8 cellular contexts compared by ENCODE assay signal in genomic region chr4:150078996-150079581, GRCh38. TPM values are rescaled to one million over a fixed set of nuclear protein-coding genes. Genes with fewer than 3 reads are reported as not detected.
DNase-seq lines count a peak whose midpoint lies in the region; ATAC-seq and TF ChIP-seq lines count a peak whose summit lies in the region.

No MANE protein-coding gene starts in this region.

- H3K27ac ChIP-seq in colonic mucosa, result peak overlapping the region; percentile 65
- peak overlapping the region; percentile 76 to 77 for H3K27ac ChIP-seq in left lung
- H3K27ac ChIP-seq in suprapubic skin, result peak overlapping the region; percentile 76

- no peaks in the 10 kb centered on the region for H3K36me3 ChIP-seq in colonic mucosa
- H3K36me3 ChIP-seq in left lung, result no peaks in the 10 kb centered on the region
- no peaks in the 10 kb centered on the region for H3K36me3 ChIP-seq in suprapubic skin

- TF ChIP-seq POLR2A in suprapubic skin (IDR thresholded peaks at IDR 0.05), result no peak

- H3K9me3 ChIP-seq in colonic mucosa, result no peaks in the 10 kb centered on the region
- no peaks in the 10 kb centered on the region for H3K9me3 ChIP-seq in left lung
- H3K9me3 ChIP-seq in suprapubic skin, result no peaks in the 10 kb centered on the region

- WGBS in suprapubic skin, result 0% methylated on average over 12 of the region's 54 CpGs

- no peak for TF ChIP-seq EP300 in suprapubic skin (IDR thresholded peaks at IDR 0.05)

- H3K27me3 ChIP-seq in colonic mucosa, result no peaks in the 10 kb centered on the region
- peaks cover 0 to 41% of the 10 kb centered on the region in 2 donors for H3K27me3 ChIP-seq in left lung
- no peaks in the 10 kb centered on the region for H3K27me3 ChIP-seq in suprapubic skin

- H3K4me1 ChIP-seq in colonic mucosa (no peaks in the 10 kb centered on the region), left lung (peaks cover 4 to 9% of the 10 kb centered on the region in 2 donors), suprapubic skin (peaks cover 8% of the 10 kb centered on the region)

- peak overlapping the region; percentile 56 to 61 for H3K9ac ChIP-seq in colonic mucosa (ENCODE audit: low read depth in 2 of 2, low read length in 2 of 2)

- TF ChIP-seq CTCF in colonic mucosa (IDR thresholded peaks at IDR 0.05) (no peak), left lung (IDR thresholded peaks at IDR 0.05) (no peak), suprapubic skin (IDR thresholded peaks at IDR 0.05) (no peak)

- DNase-seq in activated CD8-positive, alpha-beta memory T cell treated with anti-CD3 and anti-CD28 coated beads for 24 hours, result peak; percentile 60
- DNase-seq in activated CD8-positive, alpha-beta memory T cell treated with anti-CD3 and anti-CD28 coated beads, Interleukin-2, amount 50 U/mL, for 4 hours, result no peak
- DNase-seq in RPMI8226 (peak; percentile 71), colonic mucosa (peak; percentile 43), left lung (peak; percentile 39 to 78), suprapubic skin (ENCODE audit: low spot score in 2 of 2) (peak in 1 of 2 donors; percentile 68), NAMALWA (ENCODE audit: low spot score) (no peak)

- peak overlapping the region; percentile 60 for H3K4me3 ChIP-seq in colonic mucosa
- peak overlapping the region; percentile 61 to 70 for H3K4me3 ChIP-seq in left lung
- H3K4me3 ChIP-seq in suprapubic skin, result peak overlapping the region; percentile 65

- intact Hi-C loops in colonic mucosa (cut with DNase I) (loop anchor here (10.0 kb wide), 1 partner anchor 74 kb away; no protein-coding TSS in a partner anchor), left lung (cut with DNase I) (no loop called here)

- peak; percentile 41 for ATAC-seq in HG02981 (IDR thresholded peaks at IDR 0.05; ENCODE audit: unreplicated experiment)
- ATAC-seq in left lung, result peak; percentile 45

RNA-seq across cellular contexts. Expression of gene DCLK2, which starts 0.8 kb away (rescaled TPM):
- total RNA-seq in colonic mucosa (1 to 10 TPM; 3.1 to 3.9 TPM), left lung (1 to 10 TPM; 2.6 to 5.2 TPM), suprapubic skin (1 to 10 TPM in 3 of 4 donors, under 1 TPM in 1; 0.57 to 3.6 (median 1.9) TPM)

Comparison
In these comparisons a context has a peak if more than half of its experiments do, and no peak if none do; other contexts are left out.
1. DNase-seq: peak in activated CD8-positive, alpha-beta memory T cell treated with anti-CD3 and anti-CD28 coated beads for 24 hours (single experiment), RPMI8226 (single experiment), colonic mucosa (single experiment) and left lung (2 of 2); none in activated CD8-positive, alpha-beta memory T cell treated with anti-CD3 and anti-CD28 coated beads, Interleukin-2, amount 50 U/mL, for 4 hours (single experiment) and NAMALWA (single experiment).
2. Peak in every context shown above with its lines, with median percentiles within 50 percentile points of each other: H3K27ac ChIP-seq and H3K4me3 ChIP-seq.